17 cellular contexts compared by ENCODE assay signal in genomic region chr4:118738999-118739690, GRCh38.
"Had no signal": no experiment of that assay in that cellular context is flagged by ENCODE, and none has a peak within 500 bp of the region (broad histone marks: within the 10 kb centered on the region; RNA-seq: fewer than 3 reads in every experiment).

No MANE protein-coding gene starts in this region.

- H3K4me3 ChIP-seq: heart left ventricle, pancreas had no signal

- H3K4me3 Mint-ChIP-seq: activated CD4-positive, alpha-beta memory T cell treated with anti-CD3 and anti-CD28 coated beads for 36 hours; brain; central memory CD8-positive, alpha-beta T cell; dendritic cell treated with granulocyte-macrophage colony-stimulating factor and Interleukin-4, amounts not matched to agents 40 ng/mL and 50 ng/mL, for 4 days; neural crest cell; type B pancreatic cell had no signal

- H3K27ac Mint-ChIP-seq: activated CD4-positive, alpha-beta memory T cell treated with anti-CD3 and anti-CD28 coated beads for 36 hours; dendritic cell treated with granulocyte-macrophage colony-stimulating factor and Interleukin-4, amounts not matched to agents 40 ng/mL and 50 ng/mL, for 4 days; type B pancreatic cell had no signal

- H3K9me3 ChIP-seq: heart left ventricle, pancreas had no signal

- H3K27me3 ChIP-seq: foreskin keratinocyte, heart left ventricle, pancreas had no signal

- DNase-seq: activated CD4-positive, alpha-beta memory T cell treated with anti-CD3 and anti-CD28 coated beads for 36 hours; activated naive CD4-positive, alpha-beta T cell; activated T-cell treated with anti-CD3 and anti-CD28 coated beads, Interleukin-2, amount 50 U/mL, for 48 hours; foreskin keratinocyte; heart left ventricle; islet precursor cell; left ventricle myocardium superior; mesendoderm; pancreas; retina; small intestine; T-helper 9 cell had no signal

- H3K27me3 Mint-ChIP-seq: activated CD4-positive, alpha-beta memory T cell treated with anti-CD3 and anti-CD28 coated beads for 36 hours; brain; central memory CD8-positive, alpha-beta T cell; dendritic cell treated with granulocyte-macrophage colony-stimulating factor and Interleukin-4, amounts not matched to agents 40 ng/mL and 50 ng/mL, for 4 days; type B pancreatic cell had no signal

- H3K9me3 Mint-ChIP-seq: activated CD4-positive, alpha-beta memory T cell treated with anti-CD3 and anti-CD28 coated beads for 36 hours; brain; central memory CD8-positive, alpha-beta T cell; dendritic cell treated with granulocyte-macrophage colony-stimulating factor and Interleukin-4, amounts not matched to agents 40 ng/mL and 50 ng/mL, for 4 days; neural crest cell; type B pancreatic cell had no signal

- H3K27ac ChIP-seq: foreskin keratinocyte had no signal

- H3K4me1 ChIP-seq: foreskin keratinocyte had no signal

- H3K4me1 Mint-ChIP-seq: brain had no signal
